8 cellular contexts compared by ENCODE assay signal in genomic region chr22:42443240-42444059, GRCh38. TPM values are rescaled to one million over a fixed set of nuclear protein-coding genes. Genes with fewer than 3 reads are reported as not detected.
DNase-seq lines count a peak whose midpoint lies in the region; ATAC-seq and TF ChIP-seq lines count a peak whose summit lies in the region.

No MANE protein-coding gene starts in this region.

- 14 to 25% methylated on average over 6 of the region's 6 CpGs for WGBS in GM23248 (ENCODE audit: low coverage in 1 of 2, low lambda C conversion rate in 2 of 2, missing lambda C conversion rate in 2 of 2), 2 experiments
- WGBS in gastroesophageal sphincter (ENCODE audit: low coverage in 1 of 2), 2 donors, result 15 to 65% methylated on average over 2 of the region's 6 CpGs
- 43% methylated on average over 6 of the region's 6 CpGs for WGBS in smooth muscle cell (ENCODE audit: low lambda C conversion rate)

- DNase-seq in GM23248, result peak; percentile 24
- DNase-seq in smooth muscle cell (lab: John Stamatoyannopoulos, UW; ENCODE audit: unreplicated experiment), result no peak
- no peak for DNase-seq in mesenteric fat pad (ENCODE audit: low spot score)
- no peak for DNase-seq in H4 (ENCODE audit: low spot score)

- H4K20me1 ChIP-seq in GM23248 (ENCODE audit: insufficient read depth), result no peaks in the 10 kb centered on the region
- H4K20me1 ChIP-seq in smooth muscle cell (ENCODE audit: low read depth), result no peaks in the 10 kb centered on the region

- peak overlapping the region; percentile 71 for H3K4me3 ChIP-seq in GM23248
- H3K4me3 ChIP-seq in gastroesophageal sphincter, result peak overlapping the region in 1 of 2 donors; percentile 47
- peak overlapping the region; percentile 39 for H3K4me3 ChIP-seq in smooth muscle cell

- H3K79me2 ChIP-seq in GM23248 (ENCODE audit: insufficient read depth) (no peaks in the 10 kb centered on the region), smooth muscle cell (ENCODE audit: low read depth) (no peaks in the 10 kb centered on the region)

- peak overlapping the region; percentile 89 for H2AFZ ChIP-seq in GM23248
- peak overlapping the region; percentile 60 for H2AFZ ChIP-seq in smooth muscle cell (ENCODE audit: low read depth)

- TF ChIP-seq CTCF in VCaP (conservative IDR thresholded peaks at IDR 0.05), result no peak
- TF ChIP-seq CTCF in gastroesophageal sphincter (IDR thresholded peaks at IDR 0.05), result no peak
- no peak for TF ChIP-seq CTCF in smooth muscle cell (IDR thresholded peaks at IDR 0.05; ENCODE audit: borderline replicate concordance, insufficient read depth, poor library complexity, severe bottlenecking)

- ATAC-seq in gastroesophageal sphincter (no peak), HG02623 (IDR thresholded peaks at IDR 0.05; ENCODE audit: unreplicated experiment) (no peak), HG03108 (IDR thresholded peaks at IDR 0.05; ENCODE audit: unreplicated experiment) (no peak)

- TF ChIP-seq EP300 in gastroesophageal sphincter (IDR thresholded peaks at IDR 0.05), result no peak

- H3K27me3 ChIP-seq in GM23248 (replicated peaks; ENCODE audit: insufficient read depth) (no peaks in the 10 kb centered on the region), gastroesophageal sphincter (no peaks in the 10 kb centered on the region), smooth muscle cell (ENCODE audit: low read depth) (no peaks in the 10 kb centered on the region)

- no peak overlapping the region for H3K27ac ChIP-seq in GM23248
- peak overlapping the region; percentile 65 for H3K27ac ChIP-seq in VCaP
- H3K27ac ChIP-seq in gastroesophageal sphincter, result peak overlapping the region; percentile 1 to 85 (median 78)
- H3K27ac ChIP-seq in smooth muscle cell (ENCODE audit: low read depth), result no peak overlapping the region

- H3K9me2 ChIP-seq in GM23248 (ENCODE audit: insufficient read depth), result no peaks in the 10 kb centered on the region

- H3K4me2 ChIP-seq in GM23248 (ENCODE audit: unreplicated experiment) (peak overlapping the region; percentile 92), smooth muscle cell (peak overlapping the region; percentile 80)

- no peaks in the 10 kb centered on the region for H3F3A ChIP-seq in GM23248 (ENCODE audit: insufficient read depth)
- H3F3A ChIP-seq in smooth muscle cell (ENCODE audit: low read depth), result no peaks in the 10 kb centered on the region

- H3K9me3 ChIP-seq in GM23248 (ENCODE audit: low read depth), result no peaks in the 10 kb centered on the region
- H3K9me3 ChIP-seq in gastroesophageal sphincter, result no peaks in the 10 kb centered on the region
- H3K9me3 ChIP-seq in smooth muscle cell (replicated peaks; ENCODE audit: low read depth), result no peaks in the 10 kb centered on the region

- in situ Hi-C loops in GM23248 (cut with MboI), result no loop called here

- H3K4me1 ChIP-seq in GM23248 (ENCODE audit: insufficient read depth), result peaks cover 13% of the 10 kb centered on the region
- peaks cover 3 to 45% (median 21%) of the 10 kb centered on the region in 3 donors for H3K4me1 ChIP-seq in gastroesophageal sphincter
- peaks cover 8% of the 10 kb centered on the region for H3K4me1 ChIP-seq in smooth muscle cell (ENCODE audit: low read depth)

- TF ChIP-seq POLR2A in gastroesophageal sphincter (IDR thresholded peaks at IDR 0.05), result no peak

- H3K36me3 ChIP-seq in GM23248 (ENCODE audit: low read depth), result no peaks in the 10 kb centered on the region
- no peaks in the 10 kb centered on the region for H3K36me3 ChIP-seq in gastroesophageal sphincter
- H3K36me3 ChIP-seq in smooth muscle cell (ENCODE audit: low read depth), result no peaks in the 10 kb centered on the region

- H3K9ac ChIP-seq in GM23248, result peak overlapping the region; percentile 64
- H3K9ac ChIP-seq in smooth muscle cell (ENCODE audit: low read depth), result no peak overlapping the region

RNA-seq across cellular contexts. Expression of gene NFAM1, which starts 11.2 kb away (rescaled TPM):
- total RNA-seq in GM23248 (2014; rRNA removed; shearing (Covaris generic)), result not detected in 2 replicates
- polyA plus RNA-seq in GM23248 (2016; fragmentation: Nextera tagmentation; extraction: Ambion mirVana), result not detected in 2 replicates
- total RNA-seq in gastroesophageal sphincter, result 1 to 10 TPM; 1.2 to 3.4 (median 2.7) TPM
- total RNA-seq in smooth muscle cell, result not detected in 2 replicates
- not detected in 2 replicates for polyA plus RNA-seq in smooth muscle cell
- 17.6 TPM for total RNA-seq in mesenteric fat pad
- total RNA-seq in H4 (2014; rRNA removed; shearing (Covaris generic)), result not detected in 2 replicates

Comparison
In these comparisons a context has a peak if more than half of its experiments do, and no peak if none do; other contexts are left out.
1. H3K27ac ChIP-seq: peak in VCaP (single experiment) and gastroesophageal sphincter (4 of 4); none in GM23248 (single experiment) and smooth muscle cell (single experiment).